ENCODE assay signal across 35 cellular contexts in genomic region chr1:82114887-82115286, GRCh38.
"Had no signal": no experiment of that assay in that cellular context is flagged by ENCODE, and none has a peak within 500 bp of the region (broad histone marks: within the 10 kb centered on the region; RNA-seq: fewer than 3 reads in every experiment).

No MANE protein-coding gene starts in this region.

- H3K4me3 ChIP-seq: MG63 had no signal

- H3K36me3 ChIP-seq: MG63 had no signal

- DNase-seq: Karpas-422, Kasumi-1, MG63, MM.1S, MV-4-11, NCI-H1048, NCI-H1092, NCI-H1092 treated with DMSO at 0.1 percent for 48 hours, NCI-H1105, NCI-H1105 treated with DMSO at 0.1 percent for 48 hours, NCI-H1417, NCI-H1417 treated with DMSO at 0.1 percent for 48 hours, NCI-H1436, NCI-H1436 treated with DMSO at 0.1 percent for 48 hours, NCI-H146, NCI-H1694, NCI-H1694 treated with DMSO at 0.1 percent for 48 hours, NCI-H187, NCI-H187 treated with DMSO at 0.1 percent for 48 hours, NCI-H1930, NCI-H2029, NCI-H2029 treated with DMSO at 0.1 percent for 48 hours, NCI-H2081, NCI-H2081 treated with DMSO at 0.1 percent for 48 hours, NCI-H2107, NCI-H2171, NCI-H2171 treated with DMSO at 0.1 percent for 48 hours, NCI-H2227 treated with DMSO at 0.1 percent for 48 hours, NCI-H226, NCI-H345, NCI-H446, NCI-H446 treated with DMSO at 0.1 percent for 48 hours, NCI-H510A, NCI-H510A treated with DMSO at 0.1 percent for 48 hours, NCI-H524 had no signal

- H3K9me3 ChIP-seq: MG63 had no signal

- H3K27me3 ChIP-seq: MG63 had no signal
